In the genomic region with DNA sequence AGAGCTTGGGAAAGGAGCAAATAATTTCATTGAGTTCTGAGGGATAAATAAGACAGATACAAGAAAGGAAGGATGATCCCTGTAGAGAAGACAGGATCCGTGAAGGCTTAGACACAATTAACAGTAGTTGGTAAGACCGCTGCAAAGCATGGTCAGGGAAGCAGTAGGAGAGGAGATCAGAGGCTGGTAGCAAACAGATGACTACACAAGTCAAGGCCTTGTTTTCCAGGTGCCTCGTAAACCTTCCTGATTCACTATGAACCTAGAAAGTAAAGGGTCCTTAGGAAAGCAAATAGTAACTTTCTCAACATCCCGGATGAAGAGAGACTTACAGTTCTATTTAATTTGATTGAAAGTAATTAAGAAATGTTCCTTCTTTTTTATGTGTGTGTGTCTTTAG, we compare ENCODE assay signal across 21 cellular contexts.
DNase-seq lines count a peak whose midpoint lies in the region; ATAC-seq and TF ChIP-seq lines count a peak whose summit lies in the region.
"Had no signal": no experiment of that assay in that cellular context is flagged by ENCODE, and none has a peak within 500 bp of the region (broad histone marks: within the 10 kb centered on the region; RNA-seq: fewer than 3 reads in every experiment).

No MANE protein-coding gene starts in this region.

- peak overlapping the region; percentile 51 for H3K27ac Mint-ChIP-seq in neural crest cell (ENCODE audit: unreplicated experiment)
- no peak overlapping the region for H3K27ac Mint-ChIP-seq in stimulated activated naive B cell treated with anti-CD40 and anti-IgM and Interleukin-4, amounts not matched to agents 10 μg/mL and 1 μg/mL and 100 μg/mL, for 72 hours
- H3K27ac Mint-ChIP-seq in stimulated activated memory B cell treated with anti-CD40 and anti-IgM and Interleukin-4, amounts not matched to agents 10 μg/mL and 1 μg/mL and 100 μg/mL, for 72 hours: no peak overlapping the region
- H3K27ac Mint-ChIP-seq: B cell; CD14-positive monocyte; CD4-positive, alpha-beta T cell; CD8-positive, alpha-beta memory T cell had no signal

- H3K36me3 ChIP-seq in PC-9 (ENCODE audit: low read depth): no peaks in the 10 kb centered on the region
- H3K36me3 ChIP-seq: BLaER1 had no signal

- H3K4me3 ChIP-seq in LNCaP clone FGC (ENCODE audit: low read depth, low read length) (no peak overlapping the region), PC-9 (no peak overlapping the region)
- H3K4me3 ChIP-seq: BLaER1, GM12878, GM23248 had no signal

- H2AFZ ChIP-seq in PC-9: peak overlapping the region; percentile 17; the same call in 1 of the 2 replicates
- H2AFZ ChIP-seq: GM23248 had no signal

- no peak overlapping the region for H3K4me3 Mint-ChIP-seq in neural crest cell
- H3K4me3 Mint-ChIP-seq in stimulated activated naive B cell treated with anti-CD40 and anti-IgM and Interleukin-4, amounts not matched to agents 10 μg/mL and 1 μg/mL and 100 μg/mL, for 72 hours: no peak overlapping the region
- H3K4me3 Mint-ChIP-seq in stimulated activated memory B cell treated with anti-CD40 and anti-IgM and Interleukin-4, amounts not matched to agents 10 μg/mL and 1 μg/mL and 100 μg/mL, for 72 hours: no peak overlapping the region
- H3K4me3 Mint-ChIP-seq: B cell; CD14-positive monocyte; CD4-positive, alpha-beta T cell; CD8-positive, alpha-beta memory T cell had no signal

- no peak for TF ChIP-seq CTCF in C4-2B (conservative IDR thresholded peaks at IDR 0.05)
- no peak for TF ChIP-seq CTCF in LNCaP clone FGC (IDR thresholded peaks at IDR 0.05; ENCODE audit: control insufficient read depth, extremely low read depth, insufficient read depth)
- no peak for TF ChIP-seq CTCF in PC-9 (conservative IDR thresholded peaks at IDR 0.05)
- TF ChIP-seq CTCF in neural crest cell (conservative IDR thresholded peaks at IDR 0.05): no peak

- H3K4me1 Mint-ChIP-seq in neural crest cell: peaks cover 13% of the 10 kb centered on the region
- no peaks in the 10 kb centered on the region for H3K4me1 Mint-ChIP-seq in stimulated activated naive B cell treated with anti-CD40 and anti-IgM and Interleukin-4, amounts not matched to agents 10 μg/mL and 1 μg/mL and 100 μg/mL, for 72 hours
- no peaks in the 10 kb centered on the region for H3K4me1 Mint-ChIP-seq in stimulated activated memory B cell treated with anti-CD40 and anti-IgM and Interleukin-4, amounts not matched to agents 10 μg/mL and 1 μg/mL and 100 μg/mL, for 72 hours
- H3K4me1 Mint-ChIP-seq: B cell; CD8-positive, alpha-beta memory T cell had no signal

- no peaks in the 10 kb centered on the region for H3K79me2 ChIP-seq in PC-9 (ENCODE audit: low read depth)

- no peaks in the 10 kb centered on the region for H3K36me3 Mint-ChIP-seq in neural crest cell (ENCODE audit: low read depth)
- H3K36me3 Mint-ChIP-seq in stimulated activated naive B cell treated with anti-CD40 and anti-IgM and Interleukin-4, amounts not matched to agents 10 μg/mL and 1 μg/mL and 100 μg/mL, for 72 hours: no peaks in the 10 kb centered on the region
- H3K36me3 Mint-ChIP-seq in stimulated activated memory B cell treated with anti-CD40 and anti-IgM and Interleukin-4, amounts not matched to agents 10 μg/mL and 1 μg/mL and 100 μg/mL, for 72 hours: no peaks in the 10 kb centered on the region
- H3K36me3 Mint-ChIP-seq: CD14-positive monocyte; CD8-positive, alpha-beta memory T cell had no signal

- intact Hi-C loops in PC-9 (cut with micrococcal nuclease; ENCODE audit: unreplicated experiment): no loop called here

- H3K4me2 ChIP-seq in PC-9: 0 out of 2 replicates have a peak overlapping the region, but pooled peaks have one; percentile 5
- H3K4me2 ChIP-seq: BLaER1 had no signal

- H3K9me3 ChIP-seq in PC-9 (ENCODE audit: insufficient read depth, low read depth): no peaks in the 10 kb centered on the region
- H3K9me3 ChIP-seq: BLaER1 had no signal

- no peaks in the 10 kb centered on the region for H4K20me1 ChIP-seq in PC-9 (ENCODE audit: insufficient read depth)
- H4K20me1 ChIP-seq: BLaER1 had no signal

- H3K27me3 Mint-ChIP-seq in neural crest cell (ENCODE audit: low read depth): no peaks in the 10 kb centered on the region
- H3K27me3 Mint-ChIP-seq in stimulated activated naive B cell treated with anti-CD40 and anti-IgM and Interleukin-4, amounts not matched to agents 10 μg/mL and 1 μg/mL and 100 μg/mL, for 72 hours: no peaks in the 10 kb centered on the region
- no peaks in the 10 kb centered on the region for H3K27me3 Mint-ChIP-seq in stimulated activated memory B cell treated with anti-CD40 and anti-IgM and Interleukin-4, amounts not matched to agents 10 μg/mL and 1 μg/mL and 100 μg/mL, for 72 hours
- H3K27me3 Mint-ChIP-seq: B cell; CD4-positive, alpha-beta T cell had no signal

- H3K27me3 ChIP-seq in PC-9 (ENCODE audit: insufficient read depth, low read depth): no peaks in the 10 kb centered on the region
- H3K27me3 ChIP-seq: BLaER1 had no signal

- H3K9me3 Mint-ChIP-seq in neural crest cell: peaks cover 2% of the 10 kb centered on the region
- H3K9me3 Mint-ChIP-seq in stimulated activated naive B cell treated with anti-CD40 and anti-IgM and Interleukin-4, amounts not matched to agents 10 μg/mL and 1 μg/mL and 100 μg/mL, for 72 hours: peaks cover 0 to 2% of the 10 kb centered on the region in 2 donors
- peaks cover 8% of the 10 kb centered on the region for H3K9me3 Mint-ChIP-seq in stimulated activated memory B cell treated with anti-CD40 and anti-IgM and Interleukin-4, amounts not matched to agents 10 μg/mL and 1 μg/mL and 100 μg/mL, for 72 hours

- H3F3A ChIP-seq in PC-9 (ENCODE audit: insufficient read depth, low read depth): no peaks in the 10 kb centered on the region

- H3K9me2 ChIP-seq in PC-9 (ENCODE audit: insufficient read depth): no peaks in the 10 kb centered on the region

- CTCF ChIA-PET in PC-9 (lab: Charles Lee): no interaction called here

- H3K27ac ChIP-seq in C4-2B (peak overlapping the region; percentile 49; the same call in 1 of the 2 replicates), PC-9 (no peak overlapping the region)
- H3K27ac ChIP-seq: 22Rv1, BLaER1, GM23248 had no signal

- no peak for ATAC-seq in stimulated activated naive B cell treated with anti-CD40 and anti-IgM and Interleukin-4, amounts not matched to agents 10 μg/mL and 1 μg/mL and 100 μg/mL, for 72 hours (replicated peaks)
- ATAC-seq in stimulated activated memory B cell treated with anti-CD40 and anti-IgM and Interleukin-4, amounts not matched to agents 10 μg/mL and 1 μg/mL and 100 μg/mL, for 72 hours: no peak
- ATAC-seq: GM12878 had no signal

- DNase-seq in LNCaP clone FGC (ENCODE audit: low read depth) (peak; percentile 66), PC-9 (no peak), neural crest cell (ENCODE audit: low read depth, low spot score) (no peak), NCI-H2196 (lab: John Stamatoyannopoulos, UW; ENCODE audit: unreplicated experiment) (no peak), NCI-H1417 treated with DMSO at 0.1 percent for 48 hours (lab: John Stamatoyannopoulos, UW) (no peak)
- DNase-seq in stimulated activated naive B cell treated with anti-CD40 and anti-IgM and Interleukin-4, amounts not matched to agents 10 μg/mL and 1 μg/mL and 100 μg/mL, for 72 hours: no peak
- DNase-seq: CD4-positive, alpha-beta T cell; CD8-positive, alpha-beta memory T cell; DMS 273 treated with DMSO at 0.1 percent for 48 hours; DMS79; EL; GDM1; GM23248; H7 had no signal

- BruUV-seq in PC-9 (replicated peaks; lab: Mats Ljungman, UMichigan): no TSS peak

- POLR2A ChIA-PET in PC-9 (lab: Charles Lee; ENCODE audit: unreplicated experiment): interaction anchor here (0.6 kb wide), 1 partner anchor 35 kb away, joined by 5 read pairs; no protein-coding TSS in a partner anchor

- H3K4me1 ChIP-seq in PC-9 (replicated peaks; ENCODE audit: insufficient read depth): peaks cover 10% of the 10 kb centered on the region
- H3K4me1 ChIP-seq: BLaER1 had no signal
